ENCODE assay signal across 16 cellular contexts in the genomic region with DNA sequence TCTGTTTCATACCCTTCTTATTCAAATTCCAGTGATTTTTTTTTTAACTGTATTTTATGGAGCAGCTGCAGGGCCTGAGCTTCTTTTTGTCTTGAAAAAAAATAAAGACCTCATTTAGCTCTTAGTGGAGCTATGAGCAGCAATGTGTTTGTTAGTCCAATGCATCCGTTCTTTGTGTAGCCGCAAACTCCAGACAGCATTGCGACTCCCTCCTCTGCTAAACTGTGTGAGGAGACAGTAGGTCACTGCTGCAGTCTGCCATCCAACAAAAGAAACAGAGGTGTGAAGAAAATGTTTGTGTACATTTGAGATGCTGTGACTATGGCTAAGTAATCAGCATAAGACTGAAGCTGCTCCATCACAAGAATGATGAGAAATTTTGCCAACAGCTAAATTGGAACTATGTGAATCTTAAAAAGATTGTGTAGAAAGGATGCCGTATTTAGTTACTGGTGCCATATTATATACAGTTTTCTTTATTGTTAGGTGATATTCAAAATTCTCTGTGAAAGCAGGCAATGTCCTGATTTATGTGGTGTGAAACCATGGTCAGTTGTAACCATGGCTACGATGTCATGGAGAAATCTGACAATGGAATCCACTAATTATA.
"Had no signal": no experiment of that assay in that cellular context is flagged by ENCODE, and none has a peak within 500 bp of the region (broad histone marks: within the 10 kb centered on the region; RNA-seq: fewer than 3 reads in every experiment).

No MANE protein-coding gene starts in this region.

- H3K4me1 Mint-ChIP-seq: activated CD4-positive, alpha-beta T cell treated with anti-CD3 and anti-CD28 coated beads, Interleukin-2, amount 10 ng/mL, durations not matched to agents 7 days and 5 days; activated naive CD8-positive, alpha-beta T cell treated with anti-CD3 and anti-CD28 coated beads, Interleukin-2, amount 10 ng/mL, durations not matched to agents 7 days and 5 days; central memory CD8-positive, alpha-beta T cell; naive B cell; stimulated activated memory B cell treated with anti-CD40 and anti-IgM and Interleukin-4, amounts not matched to agents 10 μg/mL and 1 μg/mL and 100 μg/mL, for 72 hours had no signal

- H3K9me3 Mint-ChIP-seq: activated CD4-positive, alpha-beta T cell treated with anti-CD3 and anti-CD28 coated beads, Interleukin-2, amount 10 ng/mL, durations not matched to agents 7 days and 5 days; activated naive CD8-positive, alpha-beta T cell treated with anti-CD3 and anti-CD28 coated beads, Interleukin-2, amount 10 ng/mL, durations not matched to agents 7 days and 5 days had no signal

- H3K4me3 Mint-ChIP-seq: activated CD4-positive, alpha-beta T cell treated with anti-CD3 and anti-CD28 coated beads, Interleukin-2, amount 10 ng/mL, durations not matched to agents 7 days and 5 days; activated naive CD8-positive, alpha-beta T cell treated with anti-CD3 and anti-CD28 coated beads, Interleukin-2, amount 10 ng/mL, durations not matched to agents 7 days and 5 days; activated T-helper 1 cell treated with anti-CD3 and anti-CD28 coated beads, Interleukin-12 subunit alpha, Interleukin-12 subunit beta, Interleukin-2, Interleukin-4 antibody, amounts not matched to agents 30 ng/mL and 10 ng/mL and 1 ng/mL, durations not matched to agents 14 hours and 24 hours and 36 hours; central memory CD8-positive, alpha-beta T cell; naive B cell; stimulated activated memory B cell treated with anti-CD40 and anti-IgM and Interleukin-4, amounts not matched to agents 10 μg/mL and 1 μg/mL and 100 μg/mL, for 72 hours had no signal

- H3K4me3 ChIP-seq: coronary artery, esophagus squamous epithelium, tibial artery, vagina had no signal

- DNase-seq: activated CD4-positive, alpha-beta T cell treated with anti-CD3 and anti-CD28 coated beads, Interleukin-2, amount 10 ng/mL, durations not matched to agents 7 days and 5 days; activated naive CD8-positive, alpha-beta T cell treated with anti-CD3 and anti-CD28 coated beads, Interleukin-2, amount 10 ng/mL, durations not matched to agents 7 days and 5 days; brain microvascular endothelial cell; effector CD4-positive, alpha-beta T cell; esophagus squamous epithelium; kidney glomerular epithelial cell; naive B cell; stimulated activated CD4-positive, alpha-beta T cell treated with anti-CD3 and anti-CD28 coated beads, Interleukin-2, amount 100 ng/mL, for 48 hours; tibial artery had no signal

- H3K9me3 ChIP-seq: neutrophil, tibial artery, vagina had no signal

- H3K9ac ChIP-seq: parathyroid adenoma had no signal

- H2AFZ ChIP-seq: parathyroid adenoma had no signal

- H3K36me3 ChIP-seq: brain microvascular endothelial cell, esophagus squamous epithelium, neutrophil, tibial artery, vagina had no signal

- H3K4me1 ChIP-seq: esophagus squamous epithelium, parathyroid adenoma, tibial artery, vagina had no signal

- H3K79me2 ChIP-seq: parathyroid adenoma had no signal

- H3K27ac Mint-ChIP-seq: activated CD4-positive, alpha-beta T cell treated with anti-CD3 and anti-CD28 coated beads, Interleukin-2, amount 10 ng/mL, durations not matched to agents 7 days and 5 days; activated naive CD8-positive, alpha-beta T cell treated with anti-CD3 and anti-CD28 coated beads, Interleukin-2, amount 10 ng/mL, durations not matched to agents 7 days and 5 days; activated T-helper 1 cell treated with anti-CD3 and anti-CD28 coated beads, Interleukin-12 subunit alpha, Interleukin-12 subunit beta, Interleukin-2, Interleukin-4 antibody, amounts not matched to agents 30 ng/mL and 10 ng/mL and 1 ng/mL, durations not matched to agents 14 hours and 24 hours and 36 hours; naive B cell; stimulated activated memory B cell treated with anti-CD40 and anti-IgM and Interleukin-4, amounts not matched to agents 10 μg/mL and 1 μg/mL and 100 μg/mL, for 72 hours had no signal

- H3K27me3 Mint-ChIP-seq: activated CD4-positive, alpha-beta T cell treated with anti-CD3 and anti-CD28 coated beads, Interleukin-2, amount 10 ng/mL, durations not matched to agents 7 days and 5 days; activated naive CD8-positive, alpha-beta T cell treated with anti-CD3 and anti-CD28 coated beads, Interleukin-2, amount 10 ng/mL, durations not matched to agents 7 days and 5 days; central memory CD8-positive, alpha-beta T cell; naive B cell; stimulated activated memory B cell treated with anti-CD40 and anti-IgM and Interleukin-4, amounts not matched to agents 10 μg/mL and 1 μg/mL and 100 μg/mL, for 72 hours had no signal

- H3K36me3 Mint-ChIP-seq: activated naive CD8-positive, alpha-beta T cell treated with anti-CD3 and anti-CD28 coated beads, Interleukin-2, amount 10 ng/mL, durations not matched to agents 7 days and 5 days; naive B cell; stimulated activated memory B cell treated with anti-CD40 and anti-IgM and Interleukin-4, amounts not matched to agents 10 μg/mL and 1 μg/mL and 100 μg/mL, for 72 hours had no signal

- H3K27ac ChIP-seq: brain microvascular endothelial cell, coronary artery, esophagus squamous epithelium, neutrophil, parathyroid adenoma, tibial artery, vagina had no signal

- H3K27me3 ChIP-seq: brain microvascular endothelial cell, esophagus squamous epithelium, neutrophil, tibial artery, vagina had no signal
